20 cellular contexts compared by ENCODE assay signal in genomic region chr12:54161481-54162437, GRCh38. TPM values are rescaled to one million over a fixed set of nuclear protein-coding genes. Genes with fewer than 3 reads are reported as not detected.
DNase-seq lines count a peak whose midpoint lies in the region; ATAC-seq, FAIRE-seq and TF ChIP-seq lines count a peak whose summit lies in the region.
"Had no signal": no experiment of that assay in that cellular context is flagged by ENCODE, and none has a peak within 500 bp of the region (broad histone marks: within the 10 kb centered on the region; RNA-seq: fewer than 3 reads in every experiment).

No MANE protein-coding gene starts in this region.

- H3K79me1 ChIP-seq in H1 (ENCODE audit: low read depth, low read length), result no peaks in the 10 kb centered on the region

- no peak overlapping the region for H3K9ac ChIP-seq in H1 (replicated peaks in 1 of 4; ENCODE audit: extremely low read depth in 1 of 4, low read depth in 3 of 4, low read length in 3 of 4)
- H3K9ac ChIP-seq in neural progenitor cell, result no peak overlapping the region
- no peak overlapping the region for H3K9ac ChIP-seq in GM23248
- H3K9ac ChIP-seq: KMS-11 had no signal

- DNase-seq in A549 (ENCODE audit: low read depth in 1 of 2, low spot score in 1 of 2) (no peak), HEK293T (ENCODE audit: extremely low spot score) (no peak), H1 (ENCODE audit: low read depth in 1 of 2, low spot score in 2 of 2) (no peak), neural progenitor cell (ENCODE audit: low spot score) (no peak), GM23248 (no peak), GM23338 (ENCODE audit: low spot score) (no peak)
- DNase-seq in activated CD4-positive, alpha-beta T cell treated with anti-CD3 and anti-CD28 coated beads, Interleukin-2, amount 10 ng/mL, durations not matched to agents 24 days and 14 days, result no peak
- no peak for DNase-seq in stimulated activated CD4-positive, alpha-beta T cell treated with anti-CD3 and anti-CD28 coated beads, Interleukin-15, amount 100 ng/mL, for 24 hours
- DNase-seq: ACHN; AML-193; CD4-positive, CD25-positive, alpha-beta regulatory T cell; EL; HCEC 1CT; NCI-H1048; NCI-H1694; NCI-H2107; NCI-H2227 treated with DMSO at 0.1 percent for 48 hours; Right ventricle myocardium superior had no signal

- no peak overlapping the region for H4K5ac ChIP-seq in H1 (ENCODE audit: insufficient read length, low read depth, low read length)

- H2BK120ac ChIP-seq in H1 (replicated peaks; ENCODE audit: low read depth, low read length), result no peak overlapping the region

- no peaks in the 10 kb centered on the region for H3K9me2 ChIP-seq in GM23248 (ENCODE audit: insufficient read depth)
- H3K9me2 ChIP-seq in GM23338 (ENCODE audit: insufficient read depth), result no peaks in the 10 kb centered on the region

- no peaks in the 10 kb centered on the region for H3K9me3 Mint-ChIP-seq in neural progenitor cell
- no peaks in the 10 kb centered on the region for H3K9me3 Mint-ChIP-seq in activated CD4-positive, alpha-beta T cell treated with anti-CD3 and anti-CD28 coated beads, Interleukin-2, amount 10 ng/mL, durations not matched to agents 24 days and 14 days
- H3K9me3 Mint-ChIP-seq in GM23338, result no peaks in the 10 kb centered on the region
- H3K9me3 Mint-ChIP-seq: CD4-positive, CD25-positive, alpha-beta regulatory T cell had no signal

- H3K4me2 ChIP-seq in A549 (no peak overlapping the region), H1 (ENCODE audit: insufficient read depth in 1 of 2, low read depth in 2 of 2, low read length in 2 of 2) (no peak overlapping the region), neural progenitor cell (no peak overlapping the region), GM23248 (ENCODE audit: unreplicated experiment) (no peak overlapping the region), GM23338 (no peak overlapping the region)
- H3K4me2 ChIP-seq: KMS-11 had no signal

- H3K4me3 Mint-ChIP-seq in neural progenitor cell (no peak overlapping the region), GM23338 (no peak overlapping the region; the same call in 2 of the 3 replicates)
- H3K4me3 Mint-ChIP-seq in activated CD4-positive, alpha-beta T cell treated with anti-CD3 and anti-CD28 coated beads, Interleukin-2, amount 10 ng/mL, durations not matched to agents 24 days and 14 days, result no peak overlapping the region
- H3K4me3 Mint-ChIP-seq: CD4-positive, CD25-positive, alpha-beta regulatory T cell had no signal

- H3K79me2 ChIP-seq in H1 (ENCODE audit: control insufficient read depth in 1 of 2, insufficient read depth in 2 of 2, low read length in 2 of 2) (no peaks in the 10 kb centered on the region), neural progenitor cell (ENCODE audit: low read depth) (no peaks in the 10 kb centered on the region), GM23248 (ENCODE audit: insufficient read depth) (no peaks in the 10 kb centered on the region), GM23338 (replicated peaks; ENCODE audit: insufficient read depth) (no peaks in the 10 kb centered on the region)

- no peak overlapping the region for H2AFZ ChIP-seq in H1 (ENCODE audit: low read length)
- no peak overlapping the region for H2AFZ ChIP-seq in neural progenitor cell (replicated peaks)
- no peak overlapping the region for H2AFZ ChIP-seq in GM23248
- H2AFZ ChIP-seq in GM23338, result no peak overlapping the region; the same call in 1 of the 2 replicates

- H3K4me3 ChIP-seq in A549 (no peak overlapping the region), H1 (ENCODE audit: extremely low read depth in 1 of 4, insufficient read depth in 2 of 4, low read depth in 3 of 4, low read length in 4 of 4) (no peak overlapping the region), neural progenitor cell (no peak overlapping the region), GM23248 (no peak overlapping the region), GM23338 (no peak overlapping the region)

- H3F3A ChIP-seq in neural progenitor cell (ENCODE audit: low read depth) (peaks cover 31% of the 10 kb centered on the region), GM23248 (ENCODE audit: insufficient read depth) (no peaks in the 10 kb centered on the region), GM23338 (replicated peaks; ENCODE audit: low read depth) (0 out of 2 replicates have a peak, but pooled peaks cover 6% of the 10 kb centered on the region)

- in situ Hi-C loops in GM23248 (cut with MboI), result no loop called here

- no peak overlapping the region for H3K27ac ChIP-seq in A549
- H3K27ac ChIP-seq in H1 (ENCODE audit: low read depth, low read length), result no peak overlapping the region
- no peak overlapping the region for H3K27ac ChIP-seq in neural progenitor cell
- H3K27ac ChIP-seq in GM23248, result no peak overlapping the region
- H3K27ac ChIP-seq in GM23338 (ENCODE audit: low read depth), result no peak overlapping the region
- H3K27ac ChIP-seq: KMS-11 had no signal

- peak overlapping the region; percentile 30 for H4K91ac ChIP-seq in H1 (replicated peaks; ENCODE audit: insufficient read length, low read length)

- POLR2A ChIA-PET in A549 (lab: Yijun Ruan, JAX) (no interaction called here), HEK293T (lab: Yijun Ruan, JAX) (interaction anchor here (1.2 to 1.6 kb wide), 2 partner anchors 11 to 13 kb away, joined by 4 to 5 read pairs; no protein-coding TSS in a partner anchor), H1 (lab: Charles Lee; ENCODE audit: partially characterized antibody) (interaction anchor here (1.6 kb wide), 1 partner anchor 27 kb away, joined by 4 read pairs; the partner anchor contains the start of gene SMUG1)

- H2BK5ac ChIP-seq in H1 (ENCODE audit: low read depth, low read length), result no peak overlapping the region

- H2AK5ac ChIP-seq in H1 (ENCODE audit: low read depth, low read length), result no peak overlapping the region

- no peak overlapping the region for H4K8ac ChIP-seq in H1 (ENCODE audit: extremely low read depth, insufficient read depth, low read length)

- no peak overlapping the region for H3K4ac ChIP-seq in H1 (replicated peaks; ENCODE audit: insufficient read length, low read depth, low read length)

- H3K27me3 Mint-ChIP-seq in neural progenitor cell (ENCODE audit: insufficient read depth, low read depth) (peaks cover 27% of the 10 kb centered on the region), GM23338 (ENCODE audit: insufficient read depth, low read depth, poor library complexity) (peaks cover 36% of the 10 kb centered on the region)
- peaks cover 9% of the 10 kb centered on the region for H3K27me3 Mint-ChIP-seq in activated CD4-positive, alpha-beta T cell treated with anti-CD3 and anti-CD28 coated beads, Interleukin-2, amount 10 ng/mL, durations not matched to agents 24 days and 14 days

- H3K27me3 ChIP-seq in H1 (replicated peaks in 1 of 4; ENCODE audit: control insufficient read depth in 3 of 4, extremely low read depth in 1 of 4, insufficient read depth in 3 of 4, low read length in 3 of 4) (peaks cover 0 to 14% (median 8%) of the 10 kb centered on the region in 4 experiments; a peak in 5 of 7 replicates), neural progenitor cell (peaks cover 59% of the 10 kb centered on the region), GM23248 (replicated peaks; ENCODE audit: insufficient read depth) (no peaks in the 10 kb centered on the region), GM23338 (ENCODE audit: insufficient read depth) (peaks cover 47% of the 10 kb centered on the region)

- no peak overlapping the region; the same call in 1 of the 2 replicates for H3K18ac ChIP-seq in H1 (ENCODE audit: extremely low read depth, low read length)

- TF ChIP-seq RAD21 in A549 (conservative IDR thresholded peaks at IDR 0.05 in 1 of 2, IDR thresholded peaks at IDR 0.05 in 1 of 2) (no peak), H1 (IDR thresholded peaks at IDR 0.05 in 1 of 2, conservative IDR thresholded peaks at IDR 0.05 in 1 of 2; ENCODE audit: low read depth in 2 of 2, low read length in 2 of 2) (no peak)

- H3K36me3 ChIP-seq in H1 (ENCODE audit: control insufficient read depth in 2 of 4, insufficient read depth in 4 of 4, low read length in 3 of 4) (no peaks in the 10 kb centered on the region), neural progenitor cell (no peaks in the 10 kb centered on the region), GM23248 (ENCODE audit: low read depth) (no peaks in the 10 kb centered on the region), GM23338 (ENCODE audit: insufficient read depth) (no peaks in the 10 kb centered on the region)

- TF ChIP-seq POLR2A in A549 (IDR thresholded peaks at IDR 0.05; ENCODE audit: low read length), result no peak
- no peak for TF ChIP-seq POLR2A in H1 (IDR thresholded peaks at IDR 0.05; ENCODE audit: control extremely low read depth in 1 of 2, low read depth in 2 of 2, low read length in 2 of 2)

- TF ChIP-seq EP300 in A549 (IDR thresholded peaks at IDR 0.05) (no peak), H1 (IDR thresholded peaks at IDR 0.05; ENCODE audit: borderline replicate concordance in 1 of 2, low read depth in 2 of 2, low read length in 2 of 2) (no peak)

- no peak overlapping the region for H3K23ac ChIP-seq in H1 (ENCODE audit: insufficient read length)

- no peak overlapping the region; the same call in 1 of the 2 replicates for H2BK15ac ChIP-seq in H1 (ENCODE audit: low read length)

- 0 out of 2 replicates have a peak overlapping the region, but pooled peaks have one; percentile 61 for H2BK20ac ChIP-seq in H1 (ENCODE audit: low read length)

- no peaks in the 10 kb centered on the region for H3K36me3 Mint-ChIP-seq in neural progenitor cell
- no peaks in the 10 kb centered on the region for H3K36me3 Mint-ChIP-seq in activated CD4-positive, alpha-beta T cell treated with anti-CD3 and anti-CD28 coated beads, Interleukin-2, amount 10 ng/mL, durations not matched to agents 24 days and 14 days (ENCODE audit: low read depth)
- no peaks in the 10 kb centered on the region for H3K36me3 Mint-ChIP-seq in GM23338 (ENCODE audit: low read depth)
- H3K36me3 Mint-ChIP-seq: CD4-positive, CD25-positive, alpha-beta regulatory T cell had no signal

- CTCF ChIA-PET in A549 (lab: Yijun Ruan, JAX) (interaction anchor here (1.1 kb wide), 1 partner anchor 129 kb away, joined by 3 read pairs; no protein-coding TSS in a partner anchor), HEK293T (lab: Yijun Ruan, JAX) (no interaction called here), H1 (lab: Charles Lee; ENCODE audit: partially characterized antibody) (interaction anchor here (0.8 to 5.6 kb wide), 8 partner anchors 12 to 129 kb away, joined by 3 to 40 read pairs (median 3); partner anchors contain the start of gene HOXC5)

- H3K4me1 ChIP-seq in A549 (no peaks in the 10 kb centered on the region), H1 (replicated peaks in 1 of 4; ENCODE audit: control insufficient read depth in 3 of 4, insufficient read depth in 4 of 4, low read length in 3 of 4) (peaks cover 0 to 19% (median 14%) of the 10 kb centered on the region in 4 experiments; a peak in 6 of 7 replicates), neural progenitor cell (peaks cover 23% of the 10 kb centered on the region), GM23248 (ENCODE audit: insufficient read depth) (0 out of 2 replicates have a peak, but pooled peaks cover 8% of the 10 kb centered on the region), GM23338 (ENCODE audit: insufficient read depth) (peaks cover 24% of the 10 kb centered on the region)

- H3K9me3 ChIP-seq in A549, result no peaks in the 10 kb centered on the region
- H3K9me3 ChIP-seq in H1 (ENCODE audit: insufficient read depth in 2 of 2, low read depth in 1 of 2, low read length in 1 of 2), result no peaks in the 10 kb centered on the region
- no peaks in the 10 kb centered on the region for H3K9me3 ChIP-seq in neural progenitor cell (ENCODE audit: low read depth)
- H3K9me3 ChIP-seq in GM23248 (ENCODE audit: low read depth), result no peaks in the 10 kb centered on the region

- H3K56ac ChIP-seq in H1 (replicated peaks; ENCODE audit: insufficient read length, low read depth, low read length), result no peak overlapping the region

- peaks cover 28% of the 10 kb centered on the region for H3K4me1 Mint-ChIP-seq in neural progenitor cell
- no peaks in the 10 kb centered on the region for H3K4me1 Mint-ChIP-seq in activated CD4-positive, alpha-beta T cell treated with anti-CD3 and anti-CD28 coated beads, Interleukin-2, amount 10 ng/mL, durations not matched to agents 24 days and 14 days
- H3K4me1 Mint-ChIP-seq in GM23338, result peaks cover 48% of the 10 kb centered on the region

- no peak overlapping the region for H3K14ac ChIP-seq in H1 (ENCODE audit: insufficient read length)

- no peak overlapping the region for H2BK12ac ChIP-seq in H1 (ENCODE audit: low read depth, low read length)

- TF ChIP-seq CTCF in A549 (IDR thresholded peaks at IDR 0.05) (no peak), H1 (IDR thresholded peaks at IDR 0.05; ENCODE audit: control extremely low read depth in 1 of 3, insufficient read depth in 1 of 3, low read depth in 1 of 3, low read length in 3 of 3) (no peak), neural progenitor cell (IDR thresholded peaks at IDR 0.05) (no peak), GM23338 (conservative IDR thresholded peaks at IDR 0.05; ENCODE audit: low read depth in 2 of 2) (no peak)

- no peak for ATAC-seq in A549
- no peak for ATAC-seq in GM23338

- WGBS in A549 (ENCODE audit: missing lambda C conversion rate), result 95% methylated on average over 5 of the region's 5 CpGs
- whole genome bisulfite sequencing in H1 (ENCODE audit: extremely low coverage in 1 of 2, insufficient coverage in 1 of 2, insufficient read length in 1 of 2, insufficient replicate concordance in 2 of 2, low coverage in 1 of 2, low lambda C conversion rate in 2 of 2, missing lambda C conversion rate in 1 of 2), 2 experiments, result 74 to 100% methylated on average over 1 to 4 of the region's 5 CpGs
- WGBS in GM23248 (ENCODE audit: low coverage in 1 of 2, low lambda C conversion rate in 2 of 2, missing lambda C conversion rate in 2 of 2), 2 experiments, result 78 to 80% methylated on average over 5 of the region's 5 CpGs

- H3K27ac Mint-ChIP-seq in neural progenitor cell (peak overlapping the region; percentile 59), GM23338 (no peak overlapping the region)
- no peak overlapping the region for H3K27ac Mint-ChIP-seq in activated CD4-positive, alpha-beta T cell treated with anti-CD3 and anti-CD28 coated beads, Interleukin-2, amount 10 ng/mL, durations not matched to agents 24 days and 14 days
- H3K27ac Mint-ChIP-seq: CD4-positive, CD25-positive, alpha-beta regulatory T cell had no signal

- intact Hi-C loops in activated CD4-positive, alpha-beta T cell treated with anti-CD3 and anti-CD28 coated beads, Interleukin-2, amount 10 ng/mL, durations not matched to agents 24 days and 14 days (cut with micrococcal nuclease), result no loop called here

- H4K20me1 ChIP-seq in H1 (replicated peaks in 1 of 2; ENCODE audit: control insufficient read depth in 1 of 2, insufficient read depth in 2 of 2, low read length in 2 of 2) (no peaks in the 10 kb centered on the region), neural progenitor cell (ENCODE audit: low read depth) (no peaks in the 10 kb centered on the region), GM23248 (ENCODE audit: insufficient read depth) (no peaks in the 10 kb centered on the region), GM23338 (replicated peaks; ENCODE audit: insufficient read depth) (no peaks in the 10 kb centered on the region)

- FAIRE-seq in A549 (lab: Jason Lieb, UNC), result no peak
- FAIRE-seq in H1 (lab: Jason Lieb, UNC), result no peak
- FAIRE-seq: RCC 7860 had no signal

- no peaks in the 10 kb centered on the region; the same call in 1 of the 2 replicates for H3K23me2 ChIP-seq in H1 (ENCODE audit: low read depth, low read length)

RNA-seq across cellular contexts. Expression of gene SMUG1, which starts 27.0 kb away (rescaled TPM):
- 34.8 and 40.7 TPM in 2 replicates for polyA plus RNA-seq in A549 (2011; rRNA removed)
- polyA plus RNA-seq in A549 (2012; cell fraction: cytosol; rRNA removed), result 42.2 and 49.4 TPM in 2 replicates
- polyA plus RNA-seq in A549 (2012; cell fraction: nucleus; rRNA removed), result 40.3 and 42.2 TPM in 2 replicates
- 27.6 to 32.5 TPM (median 30.9 TPM) in 3 replicates for polyA plus RNA-seq in A549 (2017; fragmentation: RNase III; extraction: RNeasy Plus Mini Kit Qiagen cat#74134 plus additional on column Dnase treatment)
- polyA minus RNA-seq in A549 (2011; rRNA and poly(A)+ RNA removed), result 40.1 and 41.6 TPM in 2 replicates
- total RNA-seq in H1 (2021; fragmentation: NEBNext Ultra II Directional; extraction: Animal tissue kit (Norgen Biotek cat#: 25700)), result 15.8 and 18.6 TPM in 2 replicates
- polyA plus RNA-seq in H1 (2011; rRNA removed), result 35.0 and 35.7 TPM in 2 replicates
- 31.1 TPM for polyA plus RNA-seq in H1 (2011; cell fraction: cytosol; rRNA removed)
- polyA plus RNA-seq in H1 (2011; cell fraction: nucleus; rRNA removed), result 35.6 TPM
- polyA plus RNA-seq in H1 (2012, experiment 1 of 2), result 21.2 to 26.6 TPM (median 23.8 TPM) in 4 replicates
- 26.7 TPM for polyA plus RNA-seq in H1 (2012, experiment 2 of 2)
- polyA plus RNA-seq in H1 (2013, experiment 1 of 2), result 16.0 TPM
- 14.1 TPM for polyA plus RNA-seq in H1 (2013, experiment 2 of 2)
- 19.1 and 19.4 TPM in 2 replicates for polyA minus RNA-seq in H1 (2011; rRNA and poly(A)+ RNA removed)
- polyA minus RNA-seq in H1 (2011; cell fraction: cytosol; rRNA and poly(A)+ RNA removed), result 10.4 TPM
- 22.1 TPM for polyA minus RNA-seq in H1 (2011; cell fraction: nucleus; rRNA and poly(A)+ RNA removed)
- 42.9 and 49.4 TPM in 2 replicates for total RNA-seq in neural progenitor cell (ENCODE audit: low replicate concordance)
- total RNA-seq in activated CD4-positive, alpha-beta T cell treated with anti-CD3 and anti-CD28 coated beads, Interleukin-2, amount 10 ng/mL, durations not matched to agents 24 days and 14 days, result 28.2 and 28.8 TPM in 2 replicates
- total RNA-seq in GM23248 (2014; rRNA removed; shearing (Covaris generic)), result 34.5 and 38.2 TPM in 2 replicates
- polyA plus RNA-seq in GM23248 (2016; fragmentation: Nextera tagmentation; extraction: Ambion mirVana), result 48.5 and 49.5 TPM in 2 replicates
- 19.6 and 23.8 TPM in 2 replicates for total RNA-seq in GM23338 (2014; rRNA removed; shearing (Covaris generic))
- polyA plus RNA-seq in GM23338 (2016; fragmentation: Nextera tagmentation; extraction: Ambion mirVana), result 21.8 and 23.1 TPM in 2 replicates

Comparison
In these comparisons a context has a peak if more than half of its experiments do, and no peak if none do; other contexts are left out.
1. Of the 18 proteins assayed by ChIP-seq in both H1 and A549: peak only in H1: none; only in A549: MAFK; in both: none; in neither: 17.